Comparison of ENCODE assay signal across 22 cellular contexts in genomic region chr6:41927253-41927652, GRCh38. TPM values are rescaled to one million over a fixed set of nuclear protein-coding genes. Genes with fewer than 3 reads are reported as not detected.
A peak's percentile ranks its signal among the peaks of the same experiment; 100 is the strongest.
DNase-seq lines count a peak whose midpoint lies in the region; ATAC-seq and TF ChIP-seq lines count a peak whose summit lies in the region.
"Had no signal": no experiment of that assay in that cellular context is flagged by ENCODE, and none has a peak within 500 bp of the region (broad histone marks: within the 10 kb centered on the region; RNA-seq: fewer than 3 reads in every experiment).

No MANE protein-coding gene starts in this region.

- peaks cover 5% of the 10 kb centered on the region for H3K4me1 ChIP-seq in IMR-90 (ENCODE audit: control insufficient read depth, insufficient read depth, low read length)
- peaks cover 9% of the 10 kb centered on the region for H3K4me1 ChIP-seq in effector memory CD4-positive, alpha-beta T cell (ENCODE audit: control insufficient read depth, insufficient read depth, low read length, poor library complexity, severe bottlenecking)
- H3K4me1 ChIP-seq in skeletal muscle satellite cell (ENCODE audit: control insufficient read depth, insufficient read depth, low read length), result peaks cover 19% of the 10 kb centered on the region

- H3K9ac ChIP-seq in IMR-90 (ENCODE audit: low read depth, low read length), result no peak overlapping the region
- peak overlapping the region; percentile 2 for H3K9ac ChIP-seq in skeletal muscle satellite cell (ENCODE audit: low read depth, low read length)

- intact Hi-C loops in IMR-90 (cut with micrococcal nuclease), result no loop called here

- H3K36me3 Mint-ChIP-seq in activated T-cell treated with anti-CD3 and anti-CD28 coated beads, Interleukin-2, amount 50 U/mL, for 24 hours (ENCODE audit: low read depth), result peaks cover 90% of the 10 kb centered on the region

- ATAC-seq in IMR-90 (ENCODE audit: low read depth), result no peak
- ATAC-seq: gastrocnemius medialis had no signal

- no peak for TF ChIP-seq RAD21 in IMR-90 (IDR thresholded peaks at IDR 0.05; ENCODE audit: low read length)

- no peak overlapping the region; the same call in 1 of the 2 replicates for H4K5ac ChIP-seq in IMR-90 (ENCODE audit: low read depth, low read length)

- POLR2A ChIA-PET in IMR-90 (lab: Charles Lee; ENCODE audit: unreplicated experiment), result no interaction called here

- H2AK5ac ChIP-seq in IMR-90 (ENCODE audit: low read depth, low read length), result 0 out of 2 replicates have a peak overlapping the region, but pooled peaks have one; percentile 0

- no peak overlapping the region for H2AK9ac ChIP-seq in IMR-90 (replicated peaks; ENCODE audit: low read depth, low read length, poor library complexity)

- DNase-seq in activated T-cell treated with anti-CD3 and anti-CD28 coated beads, Interleukin-2, amount 50 U/mL, for 24 hours, result no peak
- DNase-seq in activated T-cell treated with anti-CD3 and anti-CD28 coated beads, Interleukin-2, amount 50 U/mL, for 48 hours, result no peak
- DNase-seq in IMR-90, result no peak
- no peak for DNase-seq in effector memory CD4-positive, alpha-beta T cell
- DNase-seq in GM03348 (ENCODE audit: low spot score), result no peak
- no peak for DNase-seq in HuH-7.5 (ENCODE audit: low spot score)
- DNase-seq in NCI-H446 treated with DMSO at 0.1 percent for 48 hours (lab: John Stamatoyannopoulos, UW), result no peak
- DNase-seq: AML-193; dermis blood vessel endothelial cell; DMS79; gastrocnemius medialis; GF-D8; NCI-H1417; NCI-H2081 treated with DMSO at 0.1 percent for 48 hours; NCI-H345; RPMI8226; stimulated activated CD4-positive, alpha-beta T cell treated with anti-CD3 and anti-CD28 coated beads, Interleukin-15, amount 100 ng/mL, for 24 hours had no signal

- 90% methylated on average over 2 of the region's 6 CpGs; no CpG with 5 or more reads in 1 of the 2 experiments for WGBS in IMR-90 (ENCODE audit: extremely low coverage in 2 of 2, insufficient read length in 1 of 2), 2 experiments

- no peak overlapping the region for H2BK20ac ChIP-seq in IMR-90 (ENCODE audit: low read depth, low read length)

- no peak overlapping the region for H2AFZ ChIP-seq in IMR-90 (replicated peaks; ENCODE audit: low read length, poor library complexity)

- no peak overlapping the region for H2BK120ac ChIP-seq in IMR-90 (ENCODE audit: low read depth, low read length)

- BruUV-seq in IMR-90 (replicated peaks; lab: Mats Ljungman, UMichigan), result no TSS peak

- no peak overlapping the region for H3K56ac ChIP-seq in IMR-90 (ENCODE audit: extremely low read depth, insufficient read depth, low read length)

- no peak for TF ChIP-seq CTCF in IMR-90 (conservative IDR thresholded peaks at IDR 0.05; ENCODE audit: low read depth, low read length)

- H2BK5ac ChIP-seq in IMR-90 (ENCODE audit: low read depth, low read length, poor library complexity, severe bottlenecking), result peak overlapping the region; percentile 47

- H3K23ac ChIP-seq in IMR-90 (ENCODE audit: low read depth, low read length), result no peak overlapping the region

- H4K91ac ChIP-seq in IMR-90 (ENCODE audit: insufficient read depth, low read depth, low read length), result no peak overlapping the region

- H3K27me3 ChIP-seq in IMR-90 (ENCODE audit: control insufficient read depth, insufficient read depth, low read length) (no peaks in the 10 kb centered on the region), skeletal muscle satellite cell (ENCODE audit: control insufficient read depth, insufficient read depth, low read length) (no peaks in the 10 kb centered on the region)
- no peaks in the 10 kb centered on the region for H3K27me3 ChIP-seq in effector memory CD4-positive, alpha-beta T cell (replicated peaks; ENCODE audit: control insufficient read depth, insufficient read depth, low read length, poor library complexity, severe bottlenecking)
- H3K27me3 ChIP-seq: gastrocnemius medialis, tibial nerve had no signal

- dilution Hi-C loops in IMR-90 (cut with HindIII; ENCODE audit: low sequenced_read_pairs, unreplicated experiment), result loop anchor here (10.0 kb wide), 1 partner anchor 118 kb away; no protein-coding TSS in a partner anchor

- peaks cover 29 to 54% of the 10 kb centered on the region in 2 experiments for H3K79me1 ChIP-seq in IMR-90 (ENCODE audit: low read depth in 1 of 2, low read length in 2 of 2)

- peaks cover 14% of the 10 kb centered on the region; the same call in 1 of the 2 replicates for H3K9me1 ChIP-seq in IMR-90 (ENCODE audit: insufficient read depth, low read length)

- H3K4me1 Mint-ChIP-seq in activated T-cell treated with anti-CD3 and anti-CD28 coated beads, Interleukin-2, amount 50 U/mL, for 24 hours (ENCODE audit: low read depth), result peaks cover 47% of the 10 kb centered on the region

- no peak overlapping the region for H3K14ac ChIP-seq in IMR-90 (replicated peaks; ENCODE audit: low read depth, low read length)

- H3K4me3 Mint-ChIP-seq in activated T-cell treated with anti-CD3 and anti-CD28 coated beads, Interleukin-2, amount 50 U/mL, for 24 hours, result no peak overlapping the region
- H3K4me3 Mint-ChIP-seq: central memory CD8-positive, alpha-beta T cell had no signal

- peaks cover 47% of the 10 kb centered on the region for H3K36me3 ChIP-seq in IMR-90 (ENCODE audit: control insufficient read depth, insufficient read depth, low read length)
- peaks cover 34% of the 10 kb centered on the region for H3K36me3 ChIP-seq in effector memory CD4-positive, alpha-beta T cell (ENCODE audit: control insufficient read depth, insufficient read depth, low read length)
- peaks cover 65% of the 10 kb centered on the region for H3K36me3 ChIP-seq in skeletal muscle satellite cell (ENCODE audit: insufficient read depth, low read length)

- no peak overlapping the region for H3K4ac ChIP-seq in IMR-90 (ENCODE audit: low read depth, low read length)

- H3K27ac Mint-ChIP-seq in activated T-cell treated with anti-CD3 and anti-CD28 coated beads, Interleukin-2, amount 50 U/mL, for 24 hours, result peak overlapping the region; percentile 89

- no peak overlapping the region for H3K4me3 ChIP-seq in IMR-90 (ENCODE audit: insufficient read depth, low read depth, low read length)
- H3K4me3 ChIP-seq in effector memory CD4-positive, alpha-beta T cell (ENCODE audit: insufficient read depth, low read depth, low read length, poor library complexity, severe bottlenecking), result no peak overlapping the region
- no peak overlapping the region for H3K4me3 ChIP-seq in skeletal muscle satellite cell (ENCODE audit: low read length)
- H3K4me3 ChIP-seq: gastrocnemius medialis, HAP-1, prostate gland, tibial nerve had no signal

- H3K4me2 ChIP-seq in IMR-90 (ENCODE audit: low read depth, low read length) (no peak overlapping the region), skeletal muscle satellite cell (ENCODE audit: low read length) (no peak overlapping the region)

- H3K9me3 Mint-ChIP-seq in activated T-cell treated with anti-CD3 and anti-CD28 coated beads, Interleukin-2, amount 50 U/mL, for 24 hours, result no peaks in the 10 kb centered on the region
- H3K9me3 Mint-ChIP-seq: central memory CD8-positive, alpha-beta T cell had no signal

- H3K27ac ChIP-seq in IMR-90 (ENCODE audit: insufficient read depth, low read length), result no peak overlapping the region
- H3K27ac ChIP-seq in effector memory CD4-positive, alpha-beta T cell (ENCODE audit: insufficient read depth, low read length, poor library complexity, severe bottlenecking), result peak overlapping the region; percentile 13
- H3K27ac ChIP-seq: gastrocnemius medialis, prostate gland, tibial nerve had no signal

- H2BK15ac ChIP-seq in IMR-90 (ENCODE audit: low read depth, low read length), result no peak overlapping the region

- 0 out of 4 replicates have a peak overlapping the region, but pooled peaks of 1 of the 2 experiments have one; percentile 6 for H4K8ac ChIP-seq in IMR-90 (ENCODE audit: low read depth in 2 of 2, low read length in 2 of 2)

- H3K18ac ChIP-seq in IMR-90 (ENCODE audit: low read depth, low read length), result no peak overlapping the region

- no peaks in the 10 kb centered on the region for H3K27me3 Mint-ChIP-seq in activated T-cell treated with anti-CD3 and anti-CD28 coated beads, Interleukin-2, amount 50 U/mL, for 24 hours
- H3K27me3 Mint-ChIP-seq: central memory CD8-positive, alpha-beta T cell had no signal

- CTCF ChIA-PET in IMR-90 (lab: Yijun Ruan, JAX), result interaction anchor here (0.7 to 1.2 kb wide), 3 partner anchors 9 to 126 kb away, joined by 3 read pairs; no protein-coding TSS in a partner anchor

- H3K9me3 ChIP-seq in IMR-90 (ENCODE audit: control insufficient read depth, insufficient read depth, low read length) (no peaks in the 10 kb centered on the region), skeletal muscle satellite cell (replicated peaks; ENCODE audit: low read length) (no peaks in the 10 kb centered on the region)
- H3K9me3 ChIP-seq in effector memory CD4-positive, alpha-beta T cell (ENCODE audit: control insufficient read depth, low read length), result no peaks in the 10 kb centered on the region
- H3K9me3 ChIP-seq: gastrocnemius medialis, HAP-1, prostate gland, tibial nerve had no signal

- in situ Hi-C loops in IMR-90 (cut with MboI; ENCODE audit: low sequenced_read_pairs), result no loop called here

- no peak for TF ChIP-seq POLR2A in IMR-90 (IDR thresholded peaks at IDR 0.05; ENCODE audit: low read depth, low read length)

- peaks cover 27% of the 10 kb centered on the region for H4K20me1 ChIP-seq in IMR-90 (ENCODE audit: insufficient read depth, low read length)

TF ChIP-seq in IMR-90, 13 proteins besides CTCF, POLR2A, EP300 and RAD21 (continues in another document):
- TF ChIP-seq CHD1 (IDR thresholded peaks at IDR 0.05; ENCODE audit: low read depth, low read length), result no peak

RNA-seq across cellular contexts. Expression of gene BYSL, which starts 6.0 kb away (rescaled TPM):
- total RNA-seq in IMR-90 (2012; rRNA removed), result 25.3 and 26.7 TPM in 2 replicates
- 35.5 and 36.3 TPM in 2 replicates for polyA plus RNA-seq in IMR-90 (2012; rRNA removed)
- polyA plus RNA-seq in IMR-90 (2012; cell fraction: cytosol; rRNA removed), result 23.5 and 24.9 TPM in 2 replicates
- 29.1 and 39.6 TPM in 2 replicates for polyA plus RNA-seq in IMR-90 (2012; cell fraction: nucleus; rRNA removed; ENCODE audit: low replicate concordance)
- total RNA-seq in skeletal muscle satellite cell (2012; rRNA removed), result 25.6 and 26.9 TPM in 2 replicates

RNA-seq across cellular contexts. Expression of gene MED20, which starts 6.3 kb away (rescaled TPM):
- 35.6 and 38.2 TPM in 2 replicates for total RNA-seq in IMR-90 (2012; rRNA removed)
- polyA plus RNA-seq in IMR-90 (2012; rRNA removed), result 22.0 and 24.8 TPM in 2 replicates
- 16.4 and 20.3 TPM in 2 replicates for polyA plus RNA-seq in IMR-90 (2012; cell fraction: cytosol; rRNA removed)
- polyA plus RNA-seq in IMR-90 (2012; cell fraction: nucleus; rRNA removed; ENCODE audit: low replicate concordance), result 14.3 and 22.5 TPM in 2 replicates
- 19.4 and 23.3 TPM in 2 replicates for total RNA-seq in skeletal muscle satellite cell (2012; rRNA removed)

RNA-seq across cellular contexts. Expression of gene CCND3, which starts 14.4 kb away (rescaled TPM):
- total RNA-seq in IMR-90 (2012; rRNA removed), result 19.2 and 19.4 TPM in 2 replicates
- 61.9 and 63.8 TPM in 2 replicates for polyA plus RNA-seq in IMR-90 (2012; rRNA removed)
- polyA plus RNA-seq in IMR-90 (2012; cell fraction: cytosol; rRNA removed), result 61.9 and 75.8 TPM in 2 replicates
- 36.5 and 73.0 TPM in 2 replicates for polyA plus RNA-seq in IMR-90 (2012; cell fraction: nucleus; rRNA removed; ENCODE audit: low replicate concordance)
- total RNA-seq in skeletal muscle satellite cell (2012; rRNA removed), result 49.2 and 55.7 TPM in 2 replicates

RNA-seq across cellular contexts. Expression of gene USP49, which starts 32.1 kb away (rescaled TPM):
- 1.4 TPM in 2 replicates for total RNA-seq in IMR-90 (2012; rRNA removed)
- 1.4 and 2.1 TPM in 2 replicates for polyA plus RNA-seq in IMR-90 (2012; rRNA removed)
- 0.55 and 0.92 TPM in 2 replicates for polyA plus RNA-seq in IMR-90 (2012; cell fraction: cytosol; rRNA removed)
- polyA plus RNA-seq in IMR-90 (2012; cell fraction: nucleus; rRNA removed; ENCODE audit: low replicate concordance), result 9.5 and 9.8 TPM in 2 replicates
- 1.7 and 3.5 TPM in 2 replicates for total RNA-seq in skeletal muscle satellite cell (2012; rRNA removed)
